In genomic region chr1:93847811-93848288, GRCh38 we compare ENCODE assay signal across 8 cellular contexts. TPM values are rescaled to one million over a fixed set of nuclear protein-coding genes. Genes with fewer than 3 reads are reported as not detected.
DNase-seq lines count a peak whose midpoint lies in the region; ATAC-seq and TF ChIP-seq lines count a peak whose summit lies in the region.

No MANE protein-coding gene starts in this region.

- DNase-seq in Calu3, result peak; percentile 71
- DNase-seq in Peyer's patch, result peak; percentile 66 to 87 (median 79)
- peak; percentile 61 for DNase-seq in activated T-helper 9 cell treated with anti-CD3 and anti-CD28 coated beads, Interleukin-2, amount 50 U/mL, for 16 hours (ENCODE audit: low read depth)
- DNase-seq in fibroblast of the conjunctiva (ENCODE audit: low read depth), result peak; percentile 41
- DNase-seq in neural crest cell (ENCODE audit: low read depth, low spot score), result peak; percentile 63

- peak overlapping the region; percentile 84 for H3K4me3 Mint-ChIP-seq in Calu3 (ENCODE audit: low read depth, unreplicated experiment)
- H3K4me3 Mint-ChIP-seq in neural crest cell, result peak overlapping the region; percentile 98

- H3K27me3 ChIP-seq in HUES48 (ENCODE audit: control insufficient read depth, insufficient read depth, low read length) (no peaks in the 10 kb centered on the region), Peyer's patch (no peaks in the 10 kb centered on the region), stomach smooth muscle (ENCODE audit: control insufficient read depth in 1 of 2, insufficient read depth in 2 of 2, low read length in 2 of 2) (no peaks in the 10 kb centered on the region)

- CTCF ChIA-PET in Calu3 (lab: Charles Lee), result interaction anchor here (0.7 kb wide), 3 partner anchors 62 to 167 kb away, joined by 3 read pairs; partner anchors contain the start of gene GCLM

- peak overlapping the region; percentile 63 for H3K27ac ChIP-seq in HUES48 (ENCODE audit: low read depth, low read length)
- H3K27ac ChIP-seq in Peyer's patch, result peak overlapping the region; percentile 97 to 99 (median 98)
- H3K27ac ChIP-seq in stomach smooth muscle (ENCODE audit: low read length), result peak overlapping the region; percentile 95

- H3K9ac ChIP-seq in HUES48 (ENCODE audit: low read depth, low read length) (peak overlapping the region; percentile 67), stomach smooth muscle (ENCODE audit: low read length in 2 of 2) (peak overlapping the region; percentile 86 to 92)

- peak; percentile 16 for ATAC-seq in GM21423 (IDR thresholded peaks at IDR 0.05; ENCODE audit: unreplicated experiment)

- peaks cover 6% of the 10 kb centered on the region for H3K9me3 Mint-ChIP-seq in Calu3 (ENCODE audit: low read depth, unreplicated experiment)
- peaks cover 9% of the 10 kb centered on the region for H3K9me3 Mint-ChIP-seq in neural crest cell

- H3K9me3 ChIP-seq in HUES48 (ENCODE audit: control insufficient read depth, insufficient read depth, low read length), result no peaks in the 10 kb centered on the region; the same call in 1 of the 2 replicates
- H3K9me3 ChIP-seq in Peyer's patch, result no peaks in the 10 kb centered on the region
- no peaks in the 10 kb centered on the region for H3K9me3 ChIP-seq in stomach smooth muscle (ENCODE audit: control insufficient read depth in 2 of 2, low read length in 2 of 2)

- BruUV-seq in Calu3 (replicated peaks; lab: Mats Ljungman, UMichigan), result no TSS peak

- H3K36me3 ChIP-seq in HUES48 (ENCODE audit: control insufficient read depth, insufficient read depth, low read length), result no peaks in the 10 kb centered on the region
- H3K36me3 ChIP-seq in Peyer's patch, result no peaks in the 10 kb centered on the region
- H3K36me3 ChIP-seq in stomach smooth muscle (ENCODE audit: control insufficient read depth in 2 of 2, insufficient read depth in 2 of 2, low read length in 2 of 2), result no peaks in the 10 kb centered on the region

- no peak for TF ChIP-seq POLR2A in Peyer's patch (IDR thresholded peaks at IDR 0.05)

- TF ChIP-seq CTCF in Calu3 (IDR thresholded peaks at IDR 0.05; ENCODE audit: unreplicated experiment) (no peak), Peyer's patch (IDR thresholded peaks at IDR 0.05) (no peak), neural crest cell (conservative IDR thresholded peaks at IDR 0.05) (no peak)

- peaks cover 29% of the 10 kb centered on the region for H3K36me3 Mint-ChIP-seq in Calu3 (ENCODE audit: insufficient read depth, unreplicated experiment)
- peaks cover 15% of the 10 kb centered on the region for H3K36me3 Mint-ChIP-seq in neural crest cell (ENCODE audit: low read depth)

- H3K4me1 Mint-ChIP-seq in Calu3 (ENCODE audit: low read depth, unreplicated experiment) (peaks cover 20% of the 10 kb centered on the region), neural crest cell (peaks cover 35% of the 10 kb centered on the region)

- peak overlapping the region; percentile 95 for H3K27ac Mint-ChIP-seq in Calu3 (ENCODE audit: unreplicated experiment)
- peak overlapping the region; percentile 97 for H3K27ac Mint-ChIP-seq in neural crest cell (ENCODE audit: unreplicated experiment)

- H3K4me3 ChIP-seq in HUES48 (ENCODE audit: low read depth, low read length) (peak overlapping the region; percentile 93), Peyer's patch (peak overlapping the region; percentile 86 to 92 (median 90)), stomach smooth muscle (ENCODE audit: low read length in 2 of 2) (peak overlapping the region; percentile 82 to 91)

- no peaks in the 10 kb centered on the region for H3K27me3 Mint-ChIP-seq in Calu3 (ENCODE audit: unreplicated experiment)
- H3K27me3 Mint-ChIP-seq in neural crest cell (ENCODE audit: low read depth), result peaks cover 19% of the 10 kb centered on the region

- H3K4me1 ChIP-seq in HUES48 (ENCODE audit: control insufficient read depth, insufficient read depth, low read length) (peaks cover 12% of the 10 kb centered on the region; the same call in 1 of the 2 replicates), Peyer's patch (peaks cover 0 to 13% (median 4%) of the 10 kb centered on the region in 4 donors), stomach smooth muscle (ENCODE audit: control insufficient read depth, insufficient read depth, low read length) (peaks cover 17% of the 10 kb centered on the region)

- intact Hi-C loops in Calu3 (cut with micrococcal nuclease; ENCODE audit: unreplicated experiment), result loop anchor here (5.0 to 10.0 kb wide), 3 partner anchors 59 to 543 kb away; partner anchors contain the start of gene GCLM

RNA-seq across cellular contexts. Expression of gene DNTTIP2, which starts 31.2 kb away (rescaled TPM):
- total RNA-seq in Calu3 (2022) (71.8 and 76.7 TPM in 2 replicates), Peyer's patch (10 to 100 TPM; 15.7 to 52.8 (median 37.4) TPM), neural crest cell (65.0 and 67.7 TPM in 2 replicates)

Comparison
In these comparisons a context has a peak if more than half of its experiments do, and no peak if none do; other contexts are left out.
1. Peak in every context shown above with its lines: DNase-seq, ATAC-seq, H3K4me3 ChIP-seq and H3K27ac ChIP-seq.